Comparison of ENCODE assay signal across 22 cellular contexts in genomic region chr7:17871815-17872533, GRCh38.
"Had no signal": no experiment of that assay in that cellular context is flagged by ENCODE, and none has a peak within 500 bp of the region (broad histone marks: within the 10 kb centered on the region; RNA-seq: fewer than 3 reads in every experiment).

No MANE protein-coding gene starts in this region.

- H3K36me3 ChIP-seq: uterus had no signal

- ATAC-seq: lower lobe of right lung, pancreas, psoas muscle, T-cell had no signal

- H3K4me1 Mint-ChIP-seq: nephron, T-cell had no signal

- H3K9me3 Mint-ChIP-seq: activated naive CD4-positive, alpha-beta T cell treated with anti-CD3 and anti-CD28 coated beads, Interleukin-2, amount 10 ng/mL, durations not matched to agents 7 days and 5 days; nephron; T-cell had no signal

- H3K4me1 ChIP-seq: lower lobe of right lung, pancreas, psoas muscle, right atrium auricular region, testis, uterus had no signal

- H3K4me3 ChIP-seq: lower lobe of right lung, pancreas, psoas muscle, right atrium auricular region, testis, uterus had no signal

- H3K9me3 ChIP-seq: lower lobe of right lung, neutrophil, pancreas, psoas muscle, right atrium auricular region, testis, uterus had no signal

- H3K27me3 ChIP-seq: neutrophil, pancreas, right atrium auricular region, testis, uterus had no signal

- H3K4me3 Mint-ChIP-seq: activated naive CD4-positive, alpha-beta T cell treated with anti-CD3 and anti-CD28 coated beads, Interleukin-2, amount 10 ng/mL, durations not matched to agents 7 days and 5 days; nephron; T-cell had no signal

- H3K27ac Mint-ChIP-seq: activated naive CD4-positive, alpha-beta T cell treated with anti-CD3 and anti-CD28 coated beads, Interleukin-2, amount 10 ng/mL, durations not matched to agents 7 days and 5 days; nephron; T-cell had no signal

- H3K27me3 Mint-ChIP-seq: activated naive CD4-positive, alpha-beta T cell treated with anti-CD3 and anti-CD28 coated beads, Interleukin-2, amount 10 ng/mL, durations not matched to agents 7 days and 5 days; T-cell had no signal

- H3K27ac ChIP-seq: lower lobe of right lung, neutrophil, pancreas, psoas muscle, right atrium auricular region, testis, uterus had no signal

- DNase-seq: activated CD4-positive, alpha-beta T cell treated with anti-CD3 and anti-CD28 coated beads, Interleukin-2, amount 50 U/mL, for 4 hours; activated effector memory CD4-positive, alpha-beta T cell treated with Interleukin-2 at 50 U/mL for 16 hours; activated naive CD4-positive, alpha-beta T cell treated with anti-CD3 and anti-CD28 coated beads, Interleukin-2, amount 10 ng/mL, durations not matched to agents 7 days and 5 days; central memory CD4-positive, alpha-beta T cell; dermis blood vessel endothelial cell; effector CD8-positive, alpha-beta T cell; erythroblast; foreskin fibroblast; lower lobe of right lung; pancreas; psoas muscle; stimulated activated CD4-positive, alpha-beta T cell treated with anti-CD3 and anti-CD28 coated beads, Interleukin-4, amount 100 ng/mL, for 4 hours; T-cell; testis; trophoblast cell; uterus had no signal

- FAIRE-seq: astrocyte, keratinocyte, pancreas, TTC549 had no signal
